ENCODE assay signal across 8 cellular contexts in the genomic region with DNA sequence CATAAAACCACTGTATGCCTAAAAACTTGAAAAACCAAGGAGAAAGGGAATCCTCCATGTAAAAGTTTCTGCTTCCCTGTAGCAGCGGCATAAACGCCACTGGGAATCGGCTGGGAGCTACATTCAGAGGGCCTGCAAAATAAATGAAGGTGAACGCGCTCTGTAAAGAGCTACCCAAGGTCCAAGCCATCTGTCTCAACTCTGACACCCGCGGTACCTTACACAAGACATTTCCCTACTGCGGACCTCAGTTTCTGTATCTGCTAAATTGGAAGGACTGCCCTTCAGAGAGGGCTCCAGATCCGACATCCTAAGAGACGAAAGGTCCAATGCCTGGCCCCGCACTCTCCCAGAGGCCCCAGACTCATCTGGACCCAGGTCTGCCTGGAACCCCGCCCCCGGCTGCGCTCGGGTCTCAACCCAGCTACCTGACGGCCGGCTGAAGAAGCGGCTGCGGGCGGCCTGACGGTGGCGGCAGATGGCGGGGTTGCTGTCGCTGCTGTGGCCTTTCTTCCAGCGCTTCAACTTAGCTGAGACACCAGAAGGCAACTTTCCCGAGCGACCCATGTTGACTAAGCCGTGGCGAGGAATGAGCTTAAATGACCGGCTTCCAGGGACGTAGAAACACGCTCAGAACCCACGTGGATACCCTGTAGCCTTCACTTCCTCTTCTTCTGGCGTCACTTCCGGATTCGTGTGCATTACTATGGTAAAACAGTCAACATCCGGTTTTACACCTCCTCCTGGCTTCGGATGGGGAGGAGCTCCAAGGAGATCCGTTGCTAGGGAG. TPM values are rescaled to one million over a fixed set of nuclear protein-coding genes. Genes with fewer than 3 reads are reported as not detected.
DNase-seq lines count a peak whose midpoint lies in the region; ATAC-seq and TF ChIP-seq lines count a peak whose summit lies in the region.

A gene with protein sequence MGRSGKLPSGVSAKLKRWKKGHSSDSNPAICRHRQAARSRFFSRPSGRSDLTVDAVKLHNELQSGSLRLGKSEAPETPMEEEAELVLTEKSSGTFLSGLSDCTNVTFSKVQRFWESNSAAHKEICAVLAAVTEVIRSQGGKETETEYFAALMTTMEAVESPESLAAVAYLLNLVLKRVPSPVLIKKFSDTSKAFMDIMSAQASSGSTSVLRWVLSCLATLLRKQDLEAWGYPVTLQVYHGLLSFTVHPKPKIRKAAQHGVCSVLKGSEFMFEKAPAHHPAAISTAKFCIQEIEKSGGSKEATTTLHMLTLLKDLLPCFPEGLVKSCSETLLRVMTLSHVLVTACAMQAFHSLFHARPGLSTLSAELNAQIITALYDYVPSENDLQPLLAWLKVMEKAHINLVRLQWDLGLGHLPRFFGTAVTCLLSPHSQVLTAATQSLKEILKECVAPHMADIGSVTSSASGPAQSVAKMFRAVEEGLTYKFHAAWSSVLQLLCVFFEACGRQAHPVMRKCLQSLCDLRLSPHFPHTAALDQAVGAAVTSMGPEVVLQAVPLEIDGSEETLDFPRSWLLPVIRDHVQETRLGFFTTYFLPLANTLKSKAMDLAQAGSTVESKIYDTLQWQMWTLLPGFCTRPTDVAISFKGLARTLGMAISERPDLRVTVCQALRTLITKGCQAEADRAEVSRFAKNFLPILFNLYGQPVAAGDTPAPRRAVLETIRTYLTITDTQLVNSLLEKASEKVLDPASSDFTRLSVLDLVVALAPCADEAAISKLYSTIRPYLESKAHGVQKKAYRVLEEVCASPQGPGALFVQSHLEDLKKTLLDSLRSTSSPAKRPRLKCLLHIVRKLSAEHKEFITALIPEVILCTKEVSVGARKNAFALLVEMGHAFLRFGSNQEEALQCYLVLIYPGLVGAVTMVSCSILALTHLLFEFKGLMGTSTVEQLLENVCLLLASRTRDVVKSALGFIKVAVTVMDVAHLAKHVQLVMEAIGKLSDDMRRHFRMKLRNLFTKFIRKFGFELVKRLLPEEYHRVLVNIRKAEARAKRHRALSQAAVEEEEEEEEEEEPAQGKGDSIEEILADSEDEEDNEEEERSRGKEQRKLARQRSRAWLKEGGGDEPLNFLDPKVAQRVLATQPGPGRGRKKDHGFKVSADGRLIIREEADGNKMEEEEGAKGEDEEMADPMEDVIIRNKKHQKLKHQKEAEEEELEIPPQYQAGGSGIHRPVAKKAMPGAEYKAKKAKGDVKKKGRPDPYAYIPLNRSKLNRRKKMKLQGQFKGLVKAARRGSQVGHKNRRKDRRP (N-terminal part only) (minus strand): TSS at position 676 of the 790 bp plus-strand sequence. CDS start 109 bp downstream, at position 567.

- H3K4me3 Mint-ChIP-seq in T-helper 1 cell treated with Interleukin-12 subunit alpha and Interleukin-12 subunit beta and Interleukin-4 antibody, amounts not matched to agents 30 μg/mL and 1 μg/mL, for 36 hours = peak within 1 kb of the TSS; percentile 93

- WGBS in psoas muscle, 3 donors = 0 to 1% (median 1%) methylated on average over 39 of the region's 39 CpGs
- 0 to 1% methylated on average over 39 of the region's 39 CpGs for WGBS in aorta, 2 donors

- H3K36me3 ChIP-seq in right atrium auricular region (peaks cover 15% of the 10 kb centered on the region), psoas muscle (ENCODE audit: insufficient read depth in 1 of 2, low read depth in 1 of 2) (peaks cover 2 to 34% of the 10 kb centered on the region in 2 donors), aorta (ENCODE audit: control insufficient read depth in 1 of 2, insufficient read depth in 2 of 2, low read length in 1 of 2) (no peaks in the 10 kb centered on the region)

- H3K9me3 Mint-ChIP-seq in T-helper 1 cell treated with Interleukin-12 subunit alpha and Interleukin-12 subunit beta and Interleukin-4 antibody, amounts not matched to agents 30 μg/mL and 1 μg/mL, for 36 hours = no peaks in the 10 kb centered on the region

- peak; percentile 98 for ATAC-seq in GM18502 (IDR thresholded peaks at IDR 0.05; ENCODE audit: poor library complexity, unreplicated experiment)
- peak; percentile 94 for ATAC-seq in HG02938 (IDR thresholded peaks at IDR 0.05; ENCODE audit: unreplicated experiment)
- peak; percentile 94 to 95 (median 94) for ATAC-seq in psoas muscle
- peak; percentile 98 for ATAC-seq in aorta (ENCODE audit: low FRiP score)

- DNase-seq in NCI-H1694 treated with DMSO at 0.1 percent for 48 hours (lab: John Stamatoyannopoulos, UW) = peak; percentile 87
- peak in 57 of 58 donors; percentile 16 to 96 (median 79) for DNase-seq in anterior cingulate cortex (lab: John Stamatoyannopoulos, UW)
- DNase-seq in right atrium auricular region (ENCODE audit: low spot score) = peak; percentile 94
- peak; percentile 72 to 84 for DNase-seq in psoas muscle
- DNase-seq in aorta = peak; percentile 86 to 89

- peaks cover 5% of the 10 kb centered on the region for H3K36me3 Mint-ChIP-seq in T-helper 1 cell treated with Interleukin-12 subunit alpha and Interleukin-12 subunit beta and Interleukin-4 antibody, amounts not matched to agents 30 μg/mL and 1 μg/mL, for 36 hours (ENCODE audit: low read depth)

- H3K4me1 Mint-ChIP-seq in T-helper 1 cell treated with Interleukin-12 subunit alpha and Interleukin-12 subunit beta and Interleukin-4 antibody, amounts not matched to agents 30 μg/mL and 1 μg/mL, for 36 hours (ENCODE audit: low read depth) = peaks cover 8% of the 10 kb centered on the region

- H3K27ac ChIP-seq in right atrium auricular region = peak within 1 kb of the TSS; percentile 74 to 79
- peak within 1 kb of the TSS; percentile 97 for H3K27ac ChIP-seq in psoas muscle
- H3K27ac ChIP-seq in aorta (ENCODE audit: low read depth in 1 of 2, low read length in 2 of 2) = peak within 1 kb of the TSS in 1 of 2 donors; percentile 62

- peaks cover 0 to 14% of the 10 kb centered on the region in 2 donors for H3K4me1 ChIP-seq in right atrium auricular region
- peaks cover 14% of the 10 kb centered on the region for H3K4me1 ChIP-seq in psoas muscle
- peaks cover 0 to 2% of the 10 kb centered on the region in 2 donors for H3K4me1 ChIP-seq in aorta (ENCODE audit: control insufficient read depth in 1 of 2, insufficient read depth in 2 of 2, low read length in 2 of 2)

- intact Hi-C loops in psoas muscle (cut with DNase I) (loop anchor here in 1 of 2 donors (10.0 kb wide), 1 partner anchor 214 kb away; no protein-coding TSS in a partner anchor), aorta (cut with DNase I) (no loop called here)

- TF ChIP-seq CTCF in right atrium auricular region (IDR thresholded peaks at IDR 0.05) (peak in 1 of 2 donors; percentile 18), psoas muscle (IDR thresholded peaks at IDR 0.05) (no peak)

- no peaks in the 10 kb centered on the region for H3K27me3 Mint-ChIP-seq in T-helper 1 cell treated with Interleukin-12 subunit alpha and Interleukin-12 subunit beta and Interleukin-4 antibody, amounts not matched to agents 30 μg/mL and 1 μg/mL, for 36 hours (ENCODE audit: low read depth)

- H3K4me3 ChIP-seq in right atrium auricular region (peak within 1 kb of the TSS; percentile 77 to 86), psoas muscle (peak within 1 kb of the TSS; percentile 96), aorta (ENCODE audit: low read length in 2 of 2) (peak within 1 kb of the TSS; percentile 30 to 91)

- H3K9me3 ChIP-seq in right atrium auricular region (no peaks in the 10 kb centered on the region), psoas muscle (no peaks in the 10 kb centered on the region), aorta (ENCODE audit: control insufficient read depth, low read length) (no peaks in the 10 kb centered on the region)

- H3K27me3 ChIP-seq in right atrium auricular region (no peaks in the 10 kb centered on the region), psoas muscle (ENCODE audit: insufficient read depth in 3 of 3, low read length in 2 of 3) (no peaks in the 10 kb centered on the region), aorta (ENCODE audit: control insufficient read depth in 1 of 2, insufficient read depth in 2 of 2, low read length in 1 of 2) (no peaks in the 10 kb centered on the region)

- peak within 1 kb of the TSS; percentile 96 for H3K27ac Mint-ChIP-seq in T-helper 1 cell treated with Interleukin-12 subunit alpha and Interleukin-12 subunit beta and Interleukin-4 antibody, amounts not matched to agents 30 μg/mL and 1 μg/mL, for 36 hours

RNA-seq across cellular contexts. Expression of the gene that starts here (rescaled TPM):
- total RNA-seq in right atrium auricular region (10 to 100 TPM in 1 of 2 donors, 1 to 10 TPM in 1; 6.1 to 12.3 TPM), psoas muscle (100 to 1,000 TPM in 1 of 4 donors, 10 to 100 TPM in 3; 64.7 to 105 (median 76.4) TPM), aorta (10 to 100 TPM; 25.1 to 31.9 TPM)
- polyA plus RNA-seq in psoas muscle (100 to 1,000 TPM in 1 of 3 donors, 10 to 100 TPM in 2; 46.5 to 114 (median 76.4) TPM), aorta (10 to 100 TPM in 1 of 2 donors, 1 to 10 TPM in 1; 6.4 to 10.7 TPM)

Comparison
In these comparisons a context has a peak if more than half of its experiments do, and no peak if none do; other contexts are left out.
1. RNA of the gene that starts here (polyA plus RNA-seq): 46.5 to 114 TPM in psoas muscle; 6.4 to 10.7 TPM in aorta; every median in the first group is over 4 times any median in the second.
2. Peak in every context shown above with its lines, with median percentiles within 50 percentile points of each other: ATAC-seq, DNase-seq and H3K4me3 ChIP-seq.